ENCODE assay signal across 29 cellular contexts in the genomic region with DNA sequence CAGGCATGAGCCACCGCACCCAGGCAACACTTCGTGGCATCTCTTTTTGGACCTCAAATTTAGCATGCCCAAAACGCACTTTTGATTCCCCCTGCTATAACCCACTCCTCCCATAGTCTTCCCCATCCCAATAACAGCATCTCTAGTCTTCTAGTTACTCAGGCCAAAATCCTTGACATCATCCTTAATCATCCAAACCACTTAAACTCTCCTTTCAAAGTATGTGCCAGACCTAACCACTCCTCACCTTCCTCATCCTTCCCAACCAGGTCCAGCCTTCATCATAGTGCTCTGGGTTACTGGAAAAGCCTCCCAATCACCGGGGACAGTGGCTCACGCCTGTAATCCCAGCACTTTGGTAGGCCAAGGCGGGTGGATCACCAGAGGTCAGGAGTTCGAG. TPM values are rescaled to one million over a fixed set of nuclear protein-coding genes. Genes with fewer than 3 reads are reported as not detected.
DNase-seq lines count a peak whose midpoint lies in the region; ATAC-seq and TF ChIP-seq lines count a peak whose summit lies in the region.
"Had no signal": no experiment of that assay in that cellular context is flagged by ENCODE, and none has a peak within 500 bp of the region (broad histone marks: within the 10 kb centered on the region; RNA-seq: fewer than 3 reads in every experiment).

No MANE protein-coding gene starts in this region.

- intact Hi-C loops in sigmoid colon (cut with DNase I): no loop called here

- POLR2A ChIA-PET in WTC11 (lab: Charles Lee): interaction anchor here (0.7 kb wide), 1 partner anchor 70 kb away, joined by 4 read pairs; no protein-coding TSS in a partner anchor

- H3K36me3 Mint-ChIP-seq in HFFc6 (ENCODE audit: low read depth) (peaks cover 67% of the 10 kb centered on the region), WTC11 (no peaks in the 10 kb centered on the region)

- H3K27ac ChIP-seq in foreskin keratinocyte (no peak overlapping the region), sigmoid colon (peak overlapping the region; percentile 53 to 94 (median 76))
- H3K27ac ChIP-seq: dorsolateral prefrontal cortex, left ventricle myocardium inferior, prostate gland had no signal

- peaks cover 25% of the 10 kb centered on the region for H3K4me1 ChIP-seq in foreskin keratinocyte
- H3K4me1 ChIP-seq in sigmoid colon: peaks cover 0 to 86% (median 74%) of the 10 kb centered on the region in 4 donors
- H3K4me1 ChIP-seq: Peyer's patch, prostate gland had no signal

- no peak for TF ChIP-seq EP300 in sigmoid colon (IDR thresholded peaks at IDR 0.05)

- TF ChIP-seq CTCF in HFFc6 (IDR thresholded peaks at IDR 0.05) (no peak), WTC11 (IDR thresholded peaks at IDR 0.05) (no peak), foreskin keratinocyte (conservative IDR thresholded peaks at IDR 0.05) (no peak), sigmoid colon (IDR thresholded peaks at IDR 0.05) (no peak)

- H3K27me3 ChIP-seq in foreskin keratinocyte (no peaks in the 10 kb centered on the region), sigmoid colon (no peaks in the 10 kb centered on the region)
- H3K27me3 ChIP-seq: Peyer's patch had no signal

- H3K27me3 Mint-ChIP-seq in HFFc6 (ENCODE audit: insufficient read depth) (peaks cover 1% of the 10 kb centered on the region), WTC11 (ENCODE audit: low read depth) (no peaks in the 10 kb centered on the region; the same call in 1 of the 2 replicates)
- H3K27me3 Mint-ChIP-seq: type B pancreatic cell had no signal

- TF ChIP-seq POLR2A in sigmoid colon (IDR thresholded peaks at IDR 0.05): no peak

- no peaks in the 10 kb centered on the region for H3K36me3 ChIP-seq in sigmoid colon
- H3K36me3 ChIP-seq: HAP-1, left ventricle myocardium inferior, Peyer's patch, prostate gland had no signal

- DNase-seq in HFFc6 (no peak), WTC11 (ENCODE audit: low spot score) (no peak), foreskin keratinocyte (peak in 1 of 2 donors; percentile 44), sigmoid colon (no peak), SKM-1 (lab: John Stamatoyannopoulos, UW; ENCODE audit: unreplicated experiment) (no peak), amygdala (lab: John Stamatoyannopoulos, UW) (no peak), NCI-H1048 (lab: John Stamatoyannopoulos, UW) (no peak)
- DNase-seq: activated naive CD4-positive, alpha-beta T cell; activated naive CD8-positive, alpha-beta T cell treated with anti-CD3 and anti-CD28 coated beads, Interleukin-2, amount 50 U/mL, for 24 hours; CD8-positive, alpha-beta memory T cell; DMS 273 treated with DMSO at 0.1 percent for 48 hours; dorsolateral prefrontal cortex; Karpas-422; left ventricle myocardium inferior; NCI-H1417 treated with DMSO at 0.1 percent for 48 hours; NCI-H2081; NCI-H345; NCI-H69; Peyer's patch; SIG-M5; stimulated activated CD4-positive, alpha-beta T cell treated with anti-CD3 and anti-CD28 coated beads, Interleukin-12 subunit alpha, Interleukin-12 subunit beta, amount 100 ng/mL, for 4 hours; stimulated activated CD4-positive, alpha-beta T cell treated with anti-CD3 and anti-CD28 coated beads, Interleukin-2, amount 100 ng/mL, for 48 hours; T-helper 9 cell had no signal

- no peaks in the 10 kb centered on the region for H3K9me3 Mint-ChIP-seq in HFFc6
- H3K9me3 Mint-ChIP-seq in WTC11: no peaks in the 10 kb centered on the region
- H3K9me3 Mint-ChIP-seq: activated naive CD8-positive, alpha-beta T cell treated with anti-CD3 and anti-CD28 coated beads, Interleukin-2, amount 50 U/mL, for 24 hours; CD8-positive, alpha-beta memory T cell; type B pancreatic cell had no signal

- 94 to 96% methylated on average over 7 of the region's 7 CpGs for WGBS in sigmoid colon, 2 donors

- no peak overlapping the region for H3K4me3 ChIP-seq in sigmoid colon
- H3K4me3 ChIP-seq: dorsolateral prefrontal cortex, HAP-1, left ventricle myocardium inferior, Peyer's patch, prostate gland had no signal

- CTCF ChIA-PET in WTC11 (lab: Charles Lee): interaction anchor here (1.4 kb wide), 1 partner anchor 21 kb away, joined by 3 read pairs; no protein-coding TSS in a partner anchor

- H3K9me3 ChIP-seq in sigmoid colon: no peaks in the 10 kb centered on the region
- H3K9me3 ChIP-seq: HAP-1, left ventricle myocardium inferior, Peyer's patch, prostate gland had no signal

- H3K27ac Mint-ChIP-seq in HFFc6 (peak overlapping the region; percentile 50), WTC11 (peak overlapping the region; percentile 14; the same call in 1 of the 2 replicates)
- H3K27ac Mint-ChIP-seq: activated naive CD8-positive, alpha-beta T cell treated with anti-CD3 and anti-CD28 coated beads, Interleukin-2, amount 50 U/mL, for 24 hours had no signal

- ATAC-seq in WTC11 (no peak), foreskin keratinocyte (peak; percentile 23)
- no peak for ATAC-seq in activated CD4-positive, CD25-positive, alpha-beta regulatory T cell treated with anti-CD3 and anti-CD28 coated beads, Interleukin-2, amount 50 U/mL, for 24 hours
- ATAC-seq: activated naive CD8-positive, alpha-beta T cell treated with anti-CD3 and anti-CD28 coated beads, Interleukin-2, amount 50 U/mL, for 24 hours; HepG2; sciatic nerve had no signal

- peak overlapping the region; percentile 4 for H3K4me3 Mint-ChIP-seq in HFFc6
- no peak overlapping the region for H3K4me3 Mint-ChIP-seq in WTC11
- H3K4me3 Mint-ChIP-seq: activated naive CD8-positive, alpha-beta T cell treated with anti-CD3 and anti-CD28 coated beads, Interleukin-2, amount 50 U/mL, for 24 hours; CD8-positive, alpha-beta memory T cell; type B pancreatic cell had no signal

- peaks cover 87% of the 10 kb centered on the region for H3K4me1 Mint-ChIP-seq in HFFc6 (ENCODE audit: low read depth)
- H3K4me1 Mint-ChIP-seq in WTC11: peaks cover 69% of the 10 kb centered on the region

TF ChIP-seq in WTC11, 78 proteins besides CTCF, POLR2A, EP300 and RAD21 (continues in another document):
- TF ChIP-seq, protein P1, sequence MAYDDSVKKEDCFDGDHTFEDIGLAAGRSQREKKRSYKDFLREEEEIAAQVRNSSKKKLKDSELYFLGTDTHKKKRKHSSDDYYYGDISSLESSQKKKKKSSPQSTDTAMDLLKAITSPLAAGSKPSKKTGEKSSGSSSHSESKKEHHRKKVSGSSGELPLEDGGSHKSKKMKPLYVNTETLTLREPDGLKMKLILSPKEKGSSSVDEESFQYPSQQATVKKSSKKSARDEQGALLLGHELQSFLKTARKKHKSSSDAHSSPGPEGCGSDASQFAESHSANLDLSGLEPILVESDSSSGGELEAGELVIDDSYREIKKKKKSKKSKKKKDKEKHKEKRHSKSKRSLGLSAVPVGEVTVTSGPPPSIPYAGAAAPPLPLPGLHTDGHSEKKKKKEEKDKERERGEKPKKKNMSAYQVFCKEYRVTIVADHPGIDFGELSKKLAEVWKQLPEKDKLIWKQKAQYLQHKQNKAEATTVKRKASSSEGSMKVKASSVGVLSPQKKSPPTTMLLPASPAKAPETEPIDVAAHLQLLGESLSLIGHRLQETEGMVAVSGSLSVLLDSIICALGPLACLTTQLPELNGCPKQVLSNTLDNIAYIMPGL (CRISPR knock-in tag; IDR thresholded peaks at IDR 0.05): no peak
- TF ChIP-seq ESRRA (CRISPR knock-in tag; IDR thresholded peaks at IDR 0.05; ENCODE audit: borderline replicate concordance): no peak
- TF ChIP-seq, protein P2, sequence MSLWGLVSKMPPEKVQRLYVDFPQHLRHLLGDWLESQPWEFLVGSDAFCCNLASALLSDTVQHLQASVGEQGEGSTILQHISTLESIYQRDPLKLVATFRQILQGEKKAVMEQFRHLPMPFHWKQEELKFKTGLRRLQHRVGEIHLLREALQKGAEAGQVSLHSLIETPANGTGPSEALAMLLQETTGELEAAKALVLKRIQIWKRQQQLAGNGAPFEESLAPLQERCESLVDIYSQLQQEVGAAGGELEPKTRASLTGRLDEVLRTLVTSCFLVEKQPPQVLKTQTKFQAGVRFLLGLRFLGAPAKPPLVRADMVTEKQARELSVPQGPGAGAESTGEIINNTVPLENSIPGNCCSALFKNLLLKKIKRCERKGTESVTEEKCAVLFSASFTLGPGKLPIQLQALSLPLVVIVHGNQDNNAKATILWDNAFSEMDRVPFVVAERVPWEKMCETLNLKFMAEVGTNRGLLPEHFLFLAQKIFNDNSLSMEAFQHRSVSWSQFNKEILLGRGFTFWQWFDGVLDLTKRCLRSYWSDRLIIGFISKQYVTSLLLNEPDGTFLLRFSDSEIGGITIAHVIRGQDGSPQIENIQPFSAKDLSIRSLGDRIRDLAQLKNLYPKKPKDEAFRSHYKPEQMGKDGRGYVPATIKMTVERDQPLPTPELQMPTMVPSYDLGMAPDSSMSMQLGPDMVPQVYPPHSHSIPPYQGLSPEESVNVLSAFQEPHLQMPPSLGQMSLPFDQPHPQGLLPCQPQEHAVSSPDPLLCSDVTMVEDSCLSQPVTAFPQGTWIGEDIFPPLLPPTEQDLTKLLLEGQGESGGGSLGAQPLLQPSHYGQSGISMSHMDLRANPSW (CRISPR knock-in tag; conservative IDR thresholded peaks at IDR 0.05; ENCODE audit: low read depth): no peak
- TF ChIP-seq, protein P3, sequence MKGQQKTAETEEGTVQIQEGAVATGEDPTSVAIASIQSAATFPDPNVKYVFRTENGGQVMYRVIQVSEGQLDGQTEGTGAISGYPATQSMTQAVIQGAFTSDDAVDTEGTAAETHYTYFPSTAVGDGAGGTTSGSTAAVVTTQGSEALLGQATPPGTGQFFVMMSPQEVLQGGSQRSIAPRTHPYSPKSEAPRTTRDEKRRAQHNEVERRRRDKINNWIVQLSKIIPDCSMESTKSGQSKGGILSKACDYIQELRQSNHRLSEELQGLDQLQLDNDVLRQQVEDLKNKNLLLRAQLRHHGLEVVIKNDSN (CRISPR knock-in tag; IDR thresholded peaks at IDR 0.05): no peak
- TF ChIP-seq SMAD4 (CRISPR knock-in tag; IDR thresholded peaks at IDR 0.05): no peak
- TF ChIP-seq, protein P4, sequence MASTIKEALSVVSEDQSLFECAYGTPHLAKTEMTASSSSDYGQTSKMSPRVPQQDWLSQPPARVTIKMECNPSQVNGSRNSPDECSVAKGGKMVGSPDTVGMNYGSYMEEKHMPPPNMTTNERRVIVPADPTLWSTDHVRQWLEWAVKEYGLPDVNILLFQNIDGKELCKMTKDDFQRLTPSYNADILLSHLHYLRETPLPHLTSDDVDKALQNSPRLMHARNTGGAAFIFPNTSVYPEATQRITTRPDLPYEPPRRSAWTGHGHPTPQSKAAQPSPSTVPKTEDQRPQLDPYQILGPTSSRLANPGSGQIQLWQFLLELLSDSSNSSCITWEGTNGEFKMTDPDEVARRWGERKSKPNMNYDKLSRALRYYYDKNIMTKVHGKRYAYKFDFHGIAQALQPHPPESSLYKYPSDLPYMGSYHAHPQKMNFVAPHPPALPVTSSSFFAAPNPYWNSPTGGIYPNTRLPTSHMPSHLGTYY (CRISPR knock-in tag; IDR thresholded peaks at IDR 0.05): no peak
- no peak for TF ChIP-seq ZNF219 (CRISPR knock-in tag; IDR thresholded peaks at IDR 0.05; ENCODE audit: borderline replicate concordance)

RNA-seq across cellular contexts. Expression of a gene that starts 41.9 kb away (rescaled TPM):
- 100 to 1,000 TPM in 5 of 6 experiments, 10 to 100 TPM in 1; 99.7 to 116 (median 107) TPM for total RNA-seq in HFFc6 (2021; fragmentation: NEBNext Ultra II Directional; extraction: Animal tissue kit (Norgen Biotek cat#: 25700))
- total RNA-seq in WTC11 (2021) (17.6 to 23.6 TPM (median 18.0 TPM) in 3 replicates), foreskin keratinocyte (21.3 and 35.9 TPM in 2 replicates), sigmoid colon (10 to 100 TPM; 24.0 to 51.3 (median 38.2) TPM)
- polyA plus RNA-seq in foreskin keratinocyte (6.1 and 8.6 TPM in 2 replicates), sigmoid colon (10 to 100 TPM in 1 of 3 donors, 1 to 10 TPM in 2; 7.6 to 14.5 (median 9.6) TPM)
